18 cellular contexts compared by ENCODE assay signal in the genomic region with DNA sequence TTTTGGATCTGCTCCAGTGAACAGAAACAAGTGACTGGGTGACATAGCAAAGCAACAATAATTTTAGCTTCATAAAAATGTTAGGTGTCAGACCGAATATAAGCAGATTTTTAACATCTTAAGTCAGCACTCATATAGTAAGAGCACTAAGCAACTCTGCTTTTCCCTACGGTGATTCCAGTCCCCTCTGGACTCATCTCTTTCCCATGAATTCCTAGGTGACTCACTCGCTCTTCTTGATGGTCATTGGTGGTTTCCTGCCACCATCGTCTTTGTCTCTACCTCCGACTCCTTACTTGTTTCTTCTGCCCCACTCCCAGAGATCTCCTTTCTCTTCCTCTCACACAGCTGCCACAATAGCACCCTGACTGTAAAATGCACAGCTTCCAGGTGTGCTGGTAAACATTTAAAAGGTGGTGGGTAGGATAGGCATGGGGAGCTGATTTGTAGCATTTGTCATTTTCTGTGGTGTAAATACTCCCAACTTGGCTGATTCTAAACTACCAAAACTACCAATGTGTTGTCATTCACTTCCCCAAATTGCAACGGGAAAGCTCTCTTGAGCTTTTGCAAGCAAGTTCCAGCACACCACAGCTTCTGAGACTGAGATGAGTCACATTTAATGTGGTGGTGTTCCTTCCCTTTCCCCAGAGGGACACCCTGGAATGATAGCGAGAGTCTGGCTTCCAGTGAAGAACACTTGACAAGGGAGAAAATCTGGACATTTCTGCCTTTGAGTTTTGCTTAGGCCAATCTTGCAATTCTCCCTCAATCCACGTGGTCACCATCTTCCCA. TPM values are rescaled to one million over a fixed set of nuclear protein-coding genes. Genes with fewer than 3 reads are reported as not detected.
A peak's percentile ranks its signal among the peaks of the same experiment; 100 is the strongest.
DNase-seq lines count a peak whose midpoint lies in the region; ATAC-seq and TF ChIP-seq lines count a peak whose summit lies in the region.
"Had no signal": no experiment of that assay in that cellular context is flagged by ENCODE, and none has a peak within 500 bp of the region (broad histone marks: within the 10 kb centered on the region; RNA-seq: fewer than 3 reads in every experiment).

No MANE protein-coding gene starts in this region.

- 45 to 60% methylated on average over 8 of the region's 8 CpGs for WGBS in lung, 2 donors

- no peaks in the 10 kb centered on the region for H3K36me3 ChIP-seq in MG63
- no peaks in the 10 kb centered on the region for H3K36me3 ChIP-seq in lung (ENCODE audit: control insufficient read depth in 2 of 2, insufficient read depth in 2 of 2, low read length in 2 of 2)
- no peaks in the 10 kb centered on the region for H3K36me3 ChIP-seq in CD4-positive, alpha-beta memory T cell (ENCODE audit: insufficient read depth, low read length)

- no peaks in the 10 kb centered on the region for H3K9me3 Mint-ChIP-seq in CD4-positive, alpha-beta memory T cell
- H3K9me3 Mint-ChIP-seq: effector memory CD8-positive, alpha-beta T cell; stimulated activated naive CD8-positive, alpha-beta T cell treated with anti-CD3 and anti-CD28 coated beads, Interleukin-15, Interleukin-2, amounts not matched to agents 100 ng/mL and 50 ng/mL, for 24 hours; T-helper 1 cell treated with Interleukin-12 subunit alpha and Interleukin-12 subunit beta and Interleukin-4 antibody, amounts not matched to agents 30 μg/mL and 1 μg/mL, for 36 hours had no signal

- H3K27ac Mint-ChIP-seq in CD4-positive, alpha-beta memory T cell, result no peak overlapping the region
- H3K27ac Mint-ChIP-seq: effector memory CD8-positive, alpha-beta T cell; stimulated activated naive CD8-positive, alpha-beta T cell treated with anti-CD3 and anti-CD28 coated beads, Interleukin-15, Interleukin-2, amounts not matched to agents 100 ng/mL and 50 ng/mL, for 24 hours; T-helper 1 cell treated with Interleukin-12 subunit alpha and Interleukin-12 subunit beta and Interleukin-4 antibody, amounts not matched to agents 30 μg/mL and 1 μg/mL, for 36 hours had no signal

- H3K27me3 Mint-ChIP-seq in CD4-positive, alpha-beta memory T cell, result peaks cover 8 to 17% of the 10 kb centered on the region in 2 donors

- ATAC-seq in lung (ENCODE audit: insufficient read depth, low FRiP score) (peak; percentile 10), GM19463 (IDR thresholded peaks at IDR 0.05; ENCODE audit: unreplicated experiment) (no peak)
- ATAC-seq: effector memory CD8-positive, alpha-beta T cell had no signal

- H3K4me3 Mint-ChIP-seq in CD4-positive, alpha-beta memory T cell, result no peak overlapping the region
- H3K4me3 Mint-ChIP-seq: effector memory CD8-positive, alpha-beta T cell; stimulated activated naive CD8-positive, alpha-beta T cell treated with anti-CD3 and anti-CD28 coated beads, Interleukin-15, Interleukin-2, amounts not matched to agents 100 ng/mL and 50 ng/mL, for 24 hours; T-helper 1 cell treated with Interleukin-12 subunit alpha and Interleukin-12 subunit beta and Interleukin-4 antibody, amounts not matched to agents 30 μg/mL and 1 μg/mL, for 36 hours had no signal

- H3K4me3 ChIP-seq in MG63, result no peak overlapping the region
- H3K4me3 ChIP-seq in lung, result no peak overlapping the region
- no peak overlapping the region for H3K4me3 ChIP-seq in CD4-positive, alpha-beta memory T cell (ENCODE audit: low read length in 2 of 2)

- intact Hi-C loops in CD4-positive, alpha-beta memory T cell (cut with micrococcal nuclease), result no loop called here

- no peaks in the 10 kb centered on the region for H3K4me1 Mint-ChIP-seq in CD4-positive, alpha-beta memory T cell

- CTCF ChIA-PET in CD4-positive, alpha-beta memory T cell (lab: Charles Lee; ENCODE audit: partially characterized antibody), result interaction anchor here (1.7 kb wide), 1 partner anchor 13 kb away, joined by 5 read pairs; no protein-coding TSS in a partner anchor

- POLR2A ChIA-PET in CD4-positive, alpha-beta memory T cell (lab: Charles Lee; ENCODE audit: partially characterized antibody), result no interaction called here

- DNase-seq in Daoy (ENCODE audit: low read depth) (peak; percentile 65), MG63 (peak; percentile 8), astrocyte of the hippocampus (ENCODE audit: low read depth, low spot score) (peak; percentile 56), lung (ENCODE audit: low spot score) (no peak), hippocampal formation (lab: John Stamatoyannopoulos, UW) (no peak)
- no peak for DNase-seq in CD4-positive, alpha-beta memory T cell
- no peak for DNase-seq in activated naive CD4-positive, alpha-beta T cell (lab: John Stamatoyannopoulos, UW)
- DNase-seq: activated CD8-positive, alpha-beta memory T cell treated with anti-CD3 and anti-CD28 coated beads for 24 hours; effector memory CD8-positive, alpha-beta T cell; kidney; occipital lobe; stimulated activated CD4-positive, alpha-beta T cell treated with anti-CD3 and anti-CD28 coated beads, Interleukin-1b, Interleukin-23, amount 100 ng/mL, for 48 hours had no signal

- H3K27me3 ChIP-seq in MG63, result peaks cover 4% of the 10 kb centered on the region; the same call in 1 of the 2 replicates
- no peaks in the 10 kb centered on the region for H3K27me3 ChIP-seq in lung (ENCODE audit: control insufficient read depth, insufficient read depth)
- no peaks in the 10 kb centered on the region for H3K27me3 ChIP-seq in CD4-positive, alpha-beta memory T cell (ENCODE audit: insufficient read depth, low read length)

- no peak overlapping the region for H3K27ac ChIP-seq in lung (ENCODE audit: low read depth in 1 of 2, low read length in 1 of 2)
- no peak overlapping the region for H3K27ac ChIP-seq in CD4-positive, alpha-beta memory T cell (ENCODE audit: low read depth, low read length)
- H3K27ac ChIP-seq: C4-2B, KMS-11 had no signal

- no peak for TF ChIP-seq CTCF in lung (IDR thresholded peaks at IDR 0.05; ENCODE audit: control extremely low read depth, extremely low read depth)

- no peaks in the 10 kb centered on the region for H3K4me1 ChIP-seq in lung (ENCODE audit: control insufficient read depth in 2 of 2, insufficient read depth in 2 of 2, low read length in 2 of 2)
- H3K4me1 ChIP-seq in CD4-positive, alpha-beta memory T cell (ENCODE audit: insufficient read depth, low read length), result no peaks in the 10 kb centered on the region

- H3K36me3 Mint-ChIP-seq in CD4-positive, alpha-beta memory T cell, result no peaks in the 10 kb centered on the region

- H3K9me3 ChIP-seq in MG63 (no peaks in the 10 kb centered on the region), lung (ENCODE audit: control insufficient read depth in 2 of 2, insufficient read depth in 1 of 2, low read length in 1 of 2) (no peaks in the 10 kb centered on the region)
- no peaks in the 10 kb centered on the region for H3K9me3 ChIP-seq in CD4-positive, alpha-beta memory T cell (ENCODE audit: control insufficient read depth in 1 of 2, low read length in 2 of 2)

RNA-seq across cellular contexts. Expression of gene CLDN10, which starts 42.8 kb away (rescaled TPM):
- total RNA-seq in Daoy (2014; rRNA removed; shearing (Covaris generic)), result not detected in 2 replicates
- not detected in 2 replicates for total RNA-seq in MG63 (2014; rRNA removed; shearing (Covaris generic); ENCODE audit: low replicate concordance)
- total RNA-seq in lung, result 1 to 10 TPM; 4.4 to 4.7 TPM
- polyA plus RNA-seq in lung, result 10 to 100 TPM in 1 of 2 donors, 1 to 10 TPM in 1; 3.0 to 14.5 TPM
- not detected for total RNA-seq in CD4-positive, alpha-beta memory T cell
- polyA plus RNA-seq in CD4-positive, alpha-beta memory T cell, result not detected
- total RNA-seq: NCI-H460 had no signal

Comparison
In these comparisons a context has a peak if more than half of its experiments do, and no peak if none do; other contexts are left out.
1. DNase-seq: peak in Daoy (single experiment), MG63 (single experiment) and astrocyte of the hippocampus (single experiment); none in lung (single experiment), CD4-positive, alpha-beta memory T cell (0 of 5), activated naive CD4-positive, alpha-beta T cell (0 of 4) and hippocampal formation (0 of 2).